In the genomic region with DNA sequence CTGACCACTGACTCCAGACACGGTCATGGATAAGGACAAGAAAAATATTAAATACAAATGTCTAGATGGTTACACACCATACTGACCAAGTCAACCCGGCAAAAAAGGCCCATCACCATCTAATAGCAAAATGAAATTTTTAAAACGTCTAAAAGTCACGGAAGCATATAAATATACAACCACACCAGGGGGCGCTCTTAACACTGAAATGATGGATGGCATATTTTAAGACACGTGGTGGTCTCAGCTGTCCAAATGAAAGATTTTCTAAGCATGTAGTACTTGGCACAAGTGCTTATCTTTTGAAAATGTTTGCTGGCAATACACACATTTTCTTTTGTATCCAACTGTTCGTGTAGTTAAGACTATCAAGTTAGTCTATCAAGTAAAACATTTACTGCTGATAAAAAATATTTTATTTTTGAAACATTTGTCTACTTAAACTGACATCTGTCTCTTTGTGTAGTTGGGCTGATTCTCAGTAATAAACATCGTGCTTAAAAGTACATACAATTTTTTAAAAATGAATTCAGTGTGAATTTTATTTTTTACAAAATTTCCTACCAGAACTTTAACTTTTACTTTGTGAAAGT, we compare ENCODE assay signal across 8 cellular contexts.
DNase-seq lines count a peak whose midpoint lies in the region; ATAC-seq and TF ChIP-seq lines count a peak whose summit lies in the region.

No MANE protein-coding gene starts in this region.

- TF ChIP-seq POLR2A in heart left ventricle (IDR thresholded peaks at IDR 0.05) = no peak
- no peak for TF ChIP-seq POLR2A in gastroesophageal sphincter (IDR thresholded peaks at IDR 0.05)

- H3K9me3 ChIP-seq in heart left ventricle (no peaks in the 10 kb centered on the region), gastroesophageal sphincter (no peaks in the 10 kb centered on the region)

- no peaks in the 10 kb centered on the region for H3K27me3 ChIP-seq in heart left ventricle
- no peaks in the 10 kb centered on the region for H3K27me3 ChIP-seq in gastroesophageal sphincter

- peaks cover 0 to 8% (median 0%) of the 10 kb centered on the region in 12 donors for H3K4me1 ChIP-seq in heart left ventricle
- H3K4me1 ChIP-seq in gastroesophageal sphincter = no peaks in the 10 kb centered on the region

- TF ChIP-seq CTCF in heart left ventricle (IDR thresholded peaks at IDR 0.05) = peak; percentile 27 to 74 (median 66)
- TF ChIP-seq CTCF in gastroesophageal sphincter (IDR thresholded peaks at IDR 0.05) = peak; percentile 33 to 58 (median 44)

- TF ChIP-seq EP300 in gastroesophageal sphincter (IDR thresholded peaks at IDR 0.05) = no peak

- intact Hi-C loops in heart left ventricle (cut with DNase I) (loop anchor here (2.0 to 10.0 kb wide), 13 partner anchors 160 to 1090 kb away; a partner anchor contains a TSS), Right ventricle myocardium inferior (cut with DNase I) (loop anchor here (5.0 to 10.0 kb wide), 3 partner anchors 278 to 1090 kb away; no protein-coding TSS in a partner anchor), sciatic nerve (cut with DNase I) (no loop called here)

- 4 to 8% (median 6%) methylated on average over 8 of the region's 8 CpGs for WGBS in heart left ventricle, 4 donors
- 5% methylated on average over 8 of the region's 8 CpGs for WGBS in gastroesophageal sphincter (ENCODE audit: low coverage in 1 of 2), 2 donors

- no peaks in the 10 kb centered on the region for H3K36me3 ChIP-seq in heart left ventricle
- H3K36me3 ChIP-seq in gastroesophageal sphincter = no peaks in the 10 kb centered on the region

- no peak overlapping the region for H3K4me3 ChIP-seq in heart left ventricle
- no peak overlapping the region for H3K4me3 ChIP-seq in gastroesophageal sphincter

- no peak overlapping the region for H3K27ac ChIP-seq in heart left ventricle
- no peak overlapping the region for H3K27ac ChIP-seq in gastroesophageal sphincter

- DNase-seq in heart left ventricle = peak in 2 of 5 donors; percentile 11 to 28
- DNase-seq in Right ventricle myocardium inferior (ENCODE audit: missing footprints) = no peak
- peak; percentile 13 for DNase-seq in NCI-H748 treated with DMSO at 0.1 percent for 48 hours (lab: John Stamatoyannopoulos, UW)
- peak; percentile 7 for DNase-seq in activated CD8-positive, alpha-beta memory T cell treated with anti-CD3 and anti-CD28 coated beads, Interleukin-2, amount 50 U/mL, for 1 hour (ENCODE audit: extremely low read depth)
- DNase-seq in sciatic nerve (ENCODE audit: low spot score) = peak; percentile 55

- ATAC-seq in heart left ventricle (no peak), Right ventricle myocardium inferior (no peak), HG02981 (IDR thresholded peaks at IDR 0.05; ENCODE audit: unreplicated experiment) (peak; percentile 72), gastroesophageal sphincter (no peak), sciatic nerve (no peak), HG03108 (IDR thresholded peaks at IDR 0.05; ENCODE audit: unreplicated experiment) (no peak)
